Comparison of ENCODE assay signal across 9 cellular contexts in genomic region chr16:48636521-48636920, GRCh38.
"Had no signal": no experiment of that assay in that cellular context is flagged by ENCODE, and none has a peak within 500 bp of the region (broad histone marks: within the 10 kb centered on the region; RNA-seq: fewer than 3 reads in every experiment).

No MANE protein-coding gene starts in this region.

- H3K4me2 ChIP-seq: GM23338, KMS-11 had no signal

- H3K4me3 Mint-ChIP-seq: GM23338, H9 had no signal

- H2AFZ ChIP-seq: GM23338 had no signal

- H3K4me1 Mint-ChIP-seq: GM23338 had no signal

- H3K9me3 Mint-ChIP-seq: GM23338 had no signal

- DNase-seq: H9, HCEC 1CT, IMR-90, KBM-7 had no signal

- H3K27ac ChIP-seq: HL-60, KMS-11 had no signal

- H3K4me3 ChIP-seq: GM23338 had no signal

- FAIRE-seq: H1, H54 had no signal

- ATAC-seq: GM23338 had no signal

- H3K27ac Mint-ChIP-seq: GM23338, H9 had no signal

- H3K9ac ChIP-seq: KMS-11 had no signal
